Comparison of ENCODE assay signal across 8 cellular contexts in the genomic region with DNA sequence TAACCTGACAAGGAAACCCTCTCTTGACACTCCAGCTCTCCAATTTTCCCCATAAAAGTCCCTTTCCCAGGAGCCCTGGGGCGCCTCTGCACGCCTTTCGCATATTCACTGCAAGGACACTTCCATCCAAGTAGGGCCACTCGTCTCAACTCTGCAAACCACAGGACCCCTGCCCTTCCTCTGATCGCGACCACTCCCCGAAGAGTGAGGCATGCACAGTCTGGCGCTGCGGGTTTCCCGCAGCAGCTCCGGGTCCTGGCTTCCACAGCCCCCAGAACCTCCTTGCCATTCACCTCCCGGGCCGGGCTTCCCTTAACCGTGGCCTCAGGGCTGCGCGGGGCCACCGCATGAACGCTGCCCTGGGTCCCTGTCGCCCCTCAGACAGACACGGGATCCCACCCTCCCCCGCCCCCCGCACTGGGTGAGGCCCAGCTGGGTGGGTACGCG. TPM values are rescaled to one million over a fixed set of nuclear protein-coding genes. Genes with fewer than 3 reads are reported as not detected.
DNase-seq lines count a peak whose midpoint lies in the region; ATAC-seq and TF ChIP-seq lines count a peak whose summit lies in the region.

No MANE protein-coding gene starts in this region.

- H3K4me1 ChIP-seq in A673 (ENCODE audit: insufficient read depth, low read length, poor library complexity, severe bottlenecking): peaks cover 28% of the 10 kb centered on the region

- peak overlapping the region; percentile 93 for H3K27ac ChIP-seq in A673 (ENCODE audit: low read depth, low read length, poor library complexity, severe bottlenecking)
- H3K27ac ChIP-seq in SK-N-MC: peak overlapping the region; percentile 61; the same call in 1 of the 2 replicates

- peak; percentile 21 for ATAC-seq in GM21528 (IDR thresholded peaks at IDR 0.05; ENCODE audit: low FRiP score, unreplicated experiment)

- TSS peak; percentile 49 for BruUV-seq in A673 (replicated peaks; lab: Mats Ljungman, UMichigan)

- no peaks in the 10 kb centered on the region for H3K27me3 ChIP-seq in A673 (replicated peaks; ENCODE audit: insufficient read depth, low read depth, low read length, poor library complexity)

- TF ChIP-seq CTCF in A673 (conservative IDR thresholded peaks at IDR 0.05; ENCODE audit: low read depth, low read length) (no peak), fibroblast of villous mesenchyme (IDR thresholded peaks at IDR 0.05; ENCODE audit: insufficient read depth, low read depth, low read length) (no peak), retinal pigment epithelial cell (conservative IDR thresholded peaks at IDR 0.05; ENCODE audit: low read depth, low read length) (no peak)

- CTCF ChIA-PET in A673 (lab: Charles Lee): interaction anchor here (1.6 to 1.8 kb wide), 2 partner anchors 18 to 48 kb away, joined by 5 to 9 read pairs; no protein-coding TSS in a partner anchor

- H3K9me3 ChIP-seq in A673 (ENCODE audit: low read depth, low read length, poor library complexity, severe bottlenecking): no peaks in the 10 kb centered on the region
- no peaks in the 10 kb centered on the region for H3K9me3 ChIP-seq in SK-N-MC (ENCODE audit: low read depth, low read length)

- H3K36me3 ChIP-seq in A673 (ENCODE audit: insufficient read depth, low read length, poor library complexity, severe bottlenecking): peaks cover 35% of the 10 kb centered on the region
- peaks cover 34% of the 10 kb centered on the region for H3K36me3 ChIP-seq in SK-N-MC (ENCODE audit: insufficient read depth, low read length)

- H3K4me3 ChIP-seq in A673 (ENCODE audit: low read depth, low read length, poor library complexity, severe bottlenecking) (peak overlapping the region; percentile 94), SK-N-MC (peak overlapping the region; percentile 87), fibroblast of villous mesenchyme (ENCODE audit: low read depth, low read length) (peak overlapping the region; percentile 92), retinal pigment epithelial cell (ENCODE audit: low read length) (peak overlapping the region; percentile 96)

- POLR2A ChIA-PET in A673 (lab: Charles Lee; ENCODE audit: low non-redundant PET): no interaction called here

- intact Hi-C loops in A673 (cut with micrococcal nuclease; ENCODE audit: unreplicated experiment): loop anchor here (1.0 kb wide), 1 partner anchor 11 kb away; no protein-coding TSS in a partner anchor

- H3K9ac ChIP-seq in SK-N-MC (ENCODE audit: insufficient read length): peak overlapping the region; percentile 86

- DNase-seq in A673 (ENCODE audit: low spot score) (no peak), SK-N-MC (ENCODE audit: low read depth, low spot score) (no peak), fibroblast of villous mesenchyme (ENCODE audit: low read depth) (no peak), retinal pigment epithelial cell (ENCODE audit: low read depth) (no peak), NCI-H2227 (lab: John Stamatoyannopoulos, UW; ENCODE audit: unreplicated experiment) (no peak), epidermal melanocyte (ENCODE audit: insufficient read length, low spot score) (no peak)
- DNase-seq in stimulated activated CD4-positive, alpha-beta T cell treated with anti-CD3 and anti-CD28 coated beads, Interleukin-1b, Interleukin-23, amount 100 ng/mL, for 48 hours: no peak

RNA-seq across cellular contexts. Expression of a gene that starts 0.4 kb away (rescaled TPM):
- total RNA-seq in A673 (2021) (40.0 and 46.1 TPM in 2 replicates), fibroblast of villous mesenchyme (12.9 and 13.0 TPM in 2 replicates)

RNA-seq across cellular contexts. Expression of a gene that starts 38.2 kb away (rescaled TPM):
- total RNA-seq in A673 (2021) (not detected in 2 replicates), fibroblast of villous mesenchyme (not detected in 2 replicates)
